9 cellular contexts compared by ENCODE assay signal in genomic region chr17:7218774-7219173, GRCh38. TPM values are rescaled to one million over a fixed set of nuclear protein-coding genes. Genes with fewer than 3 reads are reported as not detected.
A peak's percentile ranks its signal among the peaks of the same experiment; 100 is the strongest.
DNase-seq lines count a peak whose midpoint lies in the region; ATAC-seq, FAIRE-seq and TF ChIP-seq lines count a peak whose summit lies in the region.
"Had no signal": no experiment of that assay in that cellular context is flagged by ENCODE, and none has a peak within 500 bp of the region (broad histone marks: within the 10 kb centered on the region; RNA-seq: fewer than 3 reads in every experiment).

No MANE protein-coding gene starts in this region.

- H3K36me3 ChIP-seq in cardiac muscle cell, result peaks cover 19% of the 10 kb centered on the region
- peaks cover 34% of the 10 kb centered on the region; the same call in 2 of the 3 replicates for H3K36me3 ChIP-seq in K562 (ENCODE audit: control insufficient read depth, insufficient read depth, low read length)
- H3K36me3 ChIP-seq in muscle layer of colon (ENCODE audit: insufficient read depth, low read length), result peaks cover 24% of the 10 kb centered on the region
- H3K36me3 ChIP-seq in uterus, result no peaks in the 10 kb centered on the region

- POLR2A ChIA-PET in K562 (lab: Yijun Ruan, JAX), result interaction anchor here (0.5 to 7.7 kb wide), 5 partner anchors 16 to 319 kb away, joined by 3 to 73 read pairs (median 4); partner anchors contain the start of genes DVL2, GABARAP and SLC16A13

- H3K27ac ChIP-seq in cardiac muscle cell, result peak overlapping the region; percentile 81
- H3K27ac ChIP-seq in K562 (ENCODE audit: extremely low read depth, low read depth, low read length), result peak overlapping the region; percentile 90
- peak overlapping the region; percentile 95 for H3K27ac ChIP-seq in muscle layer of colon (ENCODE audit: low read depth, low read length)
- H3K27ac ChIP-seq in uterus, result peak overlapping the region; percentile 92 to 97

- BruUV-seq in K562 (replicated peaks; lab: Mats Ljungman, UMichigan), result no TSS peak

- H3K4me3 ChIP-seq in cardiac muscle cell (no peak overlapping the region), K562 (no peak overlapping the region), muscle layer of colon (ENCODE audit: low read depth in 1 of 2, low read length in 2 of 2) (peak overlapping the region in 1 of 2 donors; percentile 79), uterus (no peak overlapping the region)

- no peak for TF ChIP-seq EP300 in K562 (IDR thresholded peaks at IDR 0.05; ENCODE audit: low read length)

- peak overlapping the region; percentile 90 to 99 for H3K9ac ChIP-seq in K562 (ENCODE audit: insufficient read depth in 1 of 2, low read depth in 2 of 2, low read length in 2 of 2)
- peak overlapping the region; percentile 88 for H3K9ac ChIP-seq in muscle layer of colon (ENCODE audit: low read length)

- H3K4me1 ChIP-seq in cardiac muscle cell (ENCODE audit: low read depth), result peaks cover 32% of the 10 kb centered on the region
- H3K4me1 ChIP-seq in K562 (replicated peaks in 1 of 2; ENCODE audit: control insufficient read depth in 2 of 2, insufficient read depth in 2 of 2, low read length in 2 of 2), result peaks cover 40 to 56% of the 10 kb centered on the region in 2 experiments
- peaks cover 53% of the 10 kb centered on the region for H3K4me1 ChIP-seq in muscle layer of colon (ENCODE audit: insufficient read depth, low read length)
- peaks cover 0 to 20% of the 10 kb centered on the region in 2 donors for H3K4me1 ChIP-seq in uterus

- H2AFZ ChIP-seq in K562 (ENCODE audit: low read depth, low read length), result peak overlapping the region; percentile 94

- DNase-seq in cardiac muscle cell (ENCODE audit: low read depth in 1 of 2, low spot score in 1 of 2), result no peak
- DNase-seq in Right ventricle myocardium inferior (ENCODE audit: missing footprints), result no peak
- DNase-seq in K562 (ENCODE audit: extremely low read depth in 1 of 4, low spot score in 3 of 4), result no peak
- DNase-seq in uterus, result no peak
- DNase-seq in epidermal melanocyte (ENCODE audit: insufficient read length, low spot score), result no peak
- DNase-seq in left lobe of liver (ENCODE audit: low spot score), result no peak
- DNase-seq: NCI-H1105 treated with DMSO at 0.1 percent for 48 hours had no signal

- intact Hi-C loops in Right ventricle myocardium inferior (cut with DNase I) (no loop called here), K562 (cut with micrococcal nuclease) (no loop called here), uterus (cut with DNase I; ENCODE audit: low total_unique reads) (no loop called here)

- ATAC-seq in Right ventricle myocardium inferior (no peak), K562 (no peak), GM19324 (IDR thresholded peaks at IDR 0.05; ENCODE audit: low FRiP score, unreplicated experiment) (no peak), left lobe of liver (no peak)

- no peaks in the 10 kb centered on the region for H3K9me3 ChIP-seq in cardiac muscle cell (ENCODE audit: low read depth)
- H3K9me3 ChIP-seq in K562 (replicated peaks; ENCODE audit: control insufficient read depth, insufficient read depth, low read depth, low read length), result no peaks in the 10 kb centered on the region
- H3K9me3 ChIP-seq in muscle layer of colon (ENCODE audit: low read length), result no peaks in the 10 kb centered on the region
- H3K9me3 ChIP-seq in uterus, result no peaks in the 10 kb centered on the region

- WGBS in K562 (ENCODE audit: insufficient coverage, low coverage, missing lambda C conversion rate), result 23% methylated on average over 3 of the region's 5 CpGs

- peaks cover 6% of the 10 kb centered on the region for H3K9me1 ChIP-seq in K562 (ENCODE audit: control insufficient read depth, insufficient read depth, low read length)

- H3K79me2 ChIP-seq in K562 (ENCODE audit: control insufficient read depth, insufficient read depth, low read length), result peaks cover 44% of the 10 kb centered on the region

- in situ Hi-C loops in K562 (cut with MboI), result no loop called here

- TF ChIP-seq POLR2A in K562 (conservative IDR thresholded peaks at IDR 0.05) (no peak), uterus (IDR thresholded peaks at IDR 0.05) (no peak)

- FAIRE-seq in K562 (lab: Jason Lieb, UNC), result no peak

- no peak for TF ChIP-seq CTCF in cardiac muscle cell (IDR thresholded peaks at IDR 0.05; ENCODE audit: low read depth, low read length)
- TF ChIP-seq CTCF in K562 (IDR thresholded peaks at IDR 0.05 in 2 of 3, conservative IDR thresholded peaks at IDR 0.05 in 1 of 3; ENCODE audit: insufficient read depth in 2 of 3, low read depth in 1 of 3, low read length in 3 of 3), result no peak
- TF ChIP-seq CTCF in uterus (IDR thresholded peaks at IDR 0.05), result no peak

- no peak for TF ChIP-seq RAD21 in K562 (CRISPR knock-in tag; conservative IDR thresholded peaks at IDR 0.05 in 1 of 2, IDR thresholded peaks at IDR 0.05 in 1 of 2)

- no peaks in the 10 kb centered on the region for H3K27me3 ChIP-seq in cardiac muscle cell
- H3K27me3 ChIP-seq in K562 (ENCODE audit: control insufficient read depth in 2 of 2, insufficient read depth in 2 of 2, low read length in 2 of 2), result no peaks in the 10 kb centered on the region
- H3K27me3 ChIP-seq in muscle layer of colon (ENCODE audit: control insufficient read depth in 1 of 2, insufficient read depth in 2 of 2, low read length in 2 of 2), result no peaks in the 10 kb centered on the region
- H3K27me3 ChIP-seq in uterus, result no peaks in the 10 kb centered on the region

- CTCF ChIA-PET in K562 (lab: Yijun Ruan, JAX; ENCODE audit: low intra/inter-chr PET ratio), result no interaction called here

- H3K4me2 ChIP-seq in K562 (ENCODE audit: insufficient read depth, low read length), result peak overlapping the region; percentile 93

- H4K20me1 ChIP-seq in K562 (replicated peaks; ENCODE audit: control insufficient read depth, insufficient read depth, low read length), result peaks cover 6% of the 10 kb centered on the region

RNA-seq across cellular contexts. Expression of gene DLG4, which starts 0.9 kb away (rescaled TPM):
- total RNA-seq in cardiac muscle cell (32.9 and 40.6 TPM in 2 replicates), Right ventricle myocardium inferior (20.6 TPM), K562 (2014; rRNA removed) (4.1 and 4.9 TPM in 2 replicates), K562 (2014; rRNA removed; fragmentation: Illumina TruSeq; extraction: Trizol) (2.2 and 3.1 TPM in 2 replicates), K562 (2015; rRNA removed; fragmentation: Illumina TruSeq; extraction: Trizol) (4.0 and 4.1 TPM in 2 replicates), K562 (2021) (8.8 and 12.0 TPM in 2 replicates), uterus (10 to 100 TPM; 22.8 to 64.0 (median 48.4) TPM), left lobe of liver (5.5 TPM)
- polyA plus RNA-seq in cardiac muscle cell (6.8 and 7.4 TPM in 2 replicates), K562 (2011; rRNA removed) (4.6 and 9.8 TPM in 2 replicates), K562 (2014; fragmentation: Illumina TruSeq; extraction: Trizol) (6.3 and 7.8 TPM in 2 replicates), K562 (2014; fragmentation: Nextera tagmentation; extraction: Ambion mirVana) (under 1 TPM; 0.03 to 0.07 TPM), K562 (2014; rRNA removed) (6.6 and 8.5 TPM in 2 replicates)
- total RNA-seq in K562 (2011; cell fraction: chromatin; rRNA removed; ENCODE audit: low replicate concordance), result 43.5 and 75.5 TPM in 2 replicates
- total RNA-seq in K562 (2011; cell fraction: nucleolus; rRNA removed), result 21.5 and 23.8 TPM in 2 replicates
- 31.9 and 46.3 TPM in 2 replicates for total RNA-seq in K562 (2011; cell fraction: nucleoplasm; rRNA removed)
- 4.1 and 4.3 TPM in 2 replicates for polyA plus RNA-seq in K562 (2011; cell fraction: cytosol; rRNA removed)
- 29.5 and 39.7 TPM in 2 replicates for polyA plus RNA-seq in K562 (2011; cell fraction: nucleus; rRNA removed)
- 11.6 and 11.9 TPM in 2 replicates for polyA plus RNA-seq in K562 (2012)
- polyA minus RNA-seq in K562 (2011; rRNA and poly(A)+ RNA removed), result 4.0 and 5.2 TPM in 2 replicates
- 4.9 and 5.7 TPM in 2 replicates for polyA minus RNA-seq in K562 (2011; cell fraction: cytosol; rRNA and poly(A)+ RNA removed)
- polyA minus RNA-seq in K562 (2011; cell fraction: nucleus; rRNA and poly(A)+ RNA removed), result 7.0 and 8.4 TPM in 2 replicates

RNA-seq across cellular contexts. Expression of gene ACADVL, which starts 1.0 kb away (rescaled TPM):
- total RNA-seq in cardiac muscle cell (291 and 364 TPM in 2 replicates), Right ventricle myocardium inferior (2,192 TPM), K562 (2014; rRNA removed) (214 and 235 TPM in 2 replicates), K562 (2014; rRNA removed; fragmentation: Illumina TruSeq; extraction: Trizol) (87.0 and 117 TPM in 2 replicates), K562 (2015; rRNA removed; fragmentation: Illumina TruSeq; extraction: Trizol) (180 and 194 TPM in 2 replicates), K562 (2021) (283 and 313 TPM in 2 replicates), uterus (100 to 1,000 TPM; 167 to 800 (median 399) TPM), left lobe of liver (1,044 TPM)
- polyA plus RNA-seq in cardiac muscle cell (573 and 681 TPM in 2 replicates), K562 (2011; rRNA removed) (261 and 459 TPM in 2 replicates), K562 (2014; fragmentation: Illumina TruSeq; extraction: Trizol) (241 and 269 TPM in 2 replicates), K562 (2014; fragmentation: Nextera tagmentation; extraction: Ambion mirVana) (10 to 100 TPM; 25.5 to 46.2 TPM), K562 (2014; rRNA removed) (376 and 449 TPM in 2 replicates)
- 1,164 and 2,824 TPM in 2 replicates for total RNA-seq in K562 (2011; cell fraction: chromatin; rRNA removed; ENCODE audit: low replicate concordance)
- total RNA-seq in K562 (2011; cell fraction: nucleolus; rRNA removed), result 1,687 and 1,801 TPM in 2 replicates
- total RNA-seq in K562 (2011; cell fraction: nucleoplasm; rRNA removed), result 1,262 and 1,361 TPM in 2 replicates
- 206 and 297 TPM in 2 replicates for polyA plus RNA-seq in K562 (2011; cell fraction: cytosol; rRNA removed)
- polyA plus RNA-seq in K562 (2011; cell fraction: nucleus; rRNA removed), result 4,218 and 4,978 TPM in 2 replicates
- 380 and 644 TPM in 2 replicates for polyA plus RNA-seq in K562 (2012)
- polyA minus RNA-seq in K562 (2011; rRNA and poly(A)+ RNA removed), result 93.6 and 95.1 TPM in 2 replicates
- 82.1 and 82.9 TPM in 2 replicates for polyA minus RNA-seq in K562 (2011; cell fraction: cytosol; rRNA and poly(A)+ RNA removed)
- polyA minus RNA-seq in K562 (2011; cell fraction: nucleus; rRNA and poly(A)+ RNA removed), result 363 and 519 TPM in 2 replicates

RNA-seq across cellular contexts. Expression of gene DVL2, which starts 15.5 kb away (rescaled TPM):
- total RNA-seq in cardiac muscle cell (87.4 and 121 TPM in 2 replicates), Right ventricle myocardium inferior (20.0 TPM), K562 (2014; rRNA removed) (39.1 and 42.9 TPM in 2 replicates), K562 (2014; rRNA removed; fragmentation: Illumina TruSeq; extraction: Trizol) (10.7 and 12.0 TPM in 2 replicates), K562 (2015; rRNA removed; fragmentation: Illumina TruSeq; extraction: Trizol) (24.3 and 25.9 TPM in 2 replicates), K562 (2021) (44.6 and 49.5 TPM in 2 replicates), uterus (10 to 100 TPM in 3 of 4 donors, 1 to 10 TPM in 1; 5.1 to 83.2 (median 53.5) TPM), left lobe of liver (10.0 TPM)
- polyA plus RNA-seq in cardiac muscle cell (79.2 and 80.3 TPM in 2 replicates), K562 (2011; rRNA removed) (3.9 and 7.2 TPM in 2 replicates), K562 (2014; fragmentation: Illumina TruSeq; extraction: Trizol) (34.0 and 35.5 TPM in 2 replicates), K562 (2014; fragmentation: Nextera tagmentation; extraction: Ambion mirVana) (1 to 10 TPM; 1.3 TPM), K562 (2014; rRNA removed) (25.8 and 28.5 TPM in 2 replicates)
- total RNA-seq in K562 (2011; cell fraction: chromatin; rRNA removed; ENCODE audit: low replicate concordance), result 108 and 173 TPM in 2 replicates
- total RNA-seq in K562 (2011; cell fraction: nucleolus; rRNA removed), result 80.7 and 98.4 TPM in 2 replicates
- 85.2 and 125 TPM in 2 replicates for total RNA-seq in K562 (2011; cell fraction: nucleoplasm; rRNA removed)
- 6.9 and 7.1 TPM in 2 replicates for polyA plus RNA-seq in K562 (2011; cell fraction: cytosol; rRNA removed)
- polyA plus RNA-seq in K562 (2011; cell fraction: nucleus; rRNA removed), result 34.8 and 49.0 TPM in 2 replicates
- 45.7 and 51.8 TPM in 2 replicates for polyA plus RNA-seq in K562 (2012)
- 11.9 and 13.2 TPM in 2 replicates for polyA minus RNA-seq in K562 (2011; rRNA and poly(A)+ RNA removed)
- polyA minus RNA-seq in K562 (2011; cell fraction: cytosol; rRNA and poly(A)+ RNA removed), result 9.1 and 20.8 TPM in 2 replicates
- 30.4 and 34.9 TPM in 2 replicates for polyA minus RNA-seq in K562 (2011; cell fraction: nucleus; rRNA and poly(A)+ RNA removed)

RNA-seq across cellular contexts. Expression of gene PHF23, which starts 20.5 kb away (rescaled TPM):
- total RNA-seq in cardiac muscle cell (53.5 and 57.7 TPM in 2 replicates), Right ventricle myocardium inferior (23.3 TPM), K562 (2014; rRNA removed) (39.0 and 49.9 TPM in 2 replicates), K562 (2014; rRNA removed; fragmentation: Illumina TruSeq; extraction: Trizol) (27.8 and 28.1 TPM in 2 replicates), K562 (2015; rRNA removed; fragmentation: Illumina TruSeq; extraction: Trizol) (50.1 and 51.1 TPM in 2 replicates), K562 (2021) (33.7 and 38.6 TPM in 2 replicates), uterus (10 to 100 TPM in 3 of 4 donors, 1 to 10 TPM in 1; 9.7 to 68.1 (median 29.7) TPM), left lobe of liver (16.5 TPM)
- polyA plus RNA-seq in cardiac muscle cell (53.9 and 65.0 TPM in 2 replicates), K562 (2011; rRNA removed) (25.0 and 32.7 TPM in 2 replicates), K562 (2014; fragmentation: Illumina TruSeq; extraction: Trizol) (53.1 and 87.5 TPM in 2 replicates), K562 (2014; fragmentation: Nextera tagmentation; extraction: Ambion mirVana) (1 to 10 TPM; 7.4 TPM), K562 (2014; rRNA removed) (34.1 and 36.1 TPM in 2 replicates)
- 21.4 and 38.4 TPM in 2 replicates for total RNA-seq in K562 (2011; cell fraction: chromatin; rRNA removed; ENCODE audit: low replicate concordance)
- 20.0 and 20.1 TPM in 2 replicates for total RNA-seq in K562 (2011; cell fraction: nucleolus; rRNA removed)
- total RNA-seq in K562 (2011; cell fraction: nucleoplasm; rRNA removed), result 23.5 and 23.7 TPM in 2 replicates
- 20.0 and 33.8 TPM in 2 replicates for polyA plus RNA-seq in K562 (2011; cell fraction: cytosol; rRNA removed)
- polyA plus RNA-seq in K562 (2011; cell fraction: nucleus; rRNA removed), result 16.8 and 28.4 TPM in 2 replicates
- polyA plus RNA-seq in K562 (2012), result 27.6 and 38.6 TPM in 2 replicates
- 20.2 and 26.4 TPM in 2 replicates for polyA minus RNA-seq in K562 (2011; rRNA and poly(A)+ RNA removed)
- 14.2 and 19.9 TPM in 2 replicates for polyA minus RNA-seq in K562 (2011; cell fraction: cytosol; rRNA and poly(A)+ RNA removed)
- 7.1 and 10.6 TPM in 2 replicates for polyA minus RNA-seq in K562 (2011; cell fraction: nucleus; rRNA and poly(A)+ RNA removed)

RNA-seq across cellular contexts. Expression of gene GABARAP, which starts 23.5 kb away (rescaled TPM):
- total RNA-seq in cardiac muscle cell (517 and 760 TPM in 2 replicates), Right ventricle myocardium inferior (444 TPM), K562 (2014; rRNA removed) (47.5 and 75.8 TPM in 2 replicates), K562 (2014; rRNA removed; fragmentation: Illumina TruSeq; extraction: Trizol) (104 and 117 TPM in 2 replicates), K562 (2015; rRNA removed; fragmentation: Illumina TruSeq; extraction: Trizol) (114 TPM in 2 replicates), K562 (2021) (152 and 155 TPM in 2 replicates), uterus (100 to 1,000 TPM; 220 to 467 (median 366) TPM), left lobe of liver (235 TPM)
- polyA plus RNA-seq in cardiac muscle cell (772 and 773 TPM in 2 replicates), K562 (2011; rRNA removed) (152 and 170 TPM in 2 replicates), K562 (2014; fragmentation: Illumina TruSeq; extraction: Trizol) (309 and 373 TPM in 2 replicates), K562 (2014; fragmentation: Nextera tagmentation; extraction: Ambion mirVana) (100 to 1,000 TPM; 246 to 279 TPM), K562 (2014; rRNA removed) (130 and 135 TPM in 2 replicates)
- 24.6 and 29.6 TPM in 2 replicates for total RNA-seq in K562 (2011; cell fraction: chromatin; rRNA removed; ENCODE audit: low replicate concordance)
- 22.9 and 27.7 TPM in 2 replicates for total RNA-seq in K562 (2011; cell fraction: nucleolus; rRNA removed)
- 36.2 and 50.7 TPM in 2 replicates for total RNA-seq in K562 (2011; cell fraction: nucleoplasm; rRNA removed)
- polyA plus RNA-seq in K562 (2011; cell fraction: cytosol; rRNA removed), result 165 and 263 TPM in 2 replicates
- 57.4 and 88.4 TPM in 2 replicates for polyA plus RNA-seq in K562 (2011; cell fraction: nucleus; rRNA removed)
- 192 and 504 TPM in 2 replicates for polyA plus RNA-seq in K562 (2012)
- 102 and 103 TPM in 2 replicates for polyA minus RNA-seq in K562 (2011; rRNA and poly(A)+ RNA removed)
- 54.3 and 65.2 TPM in 2 replicates for polyA minus RNA-seq in K562 (2011; cell fraction: cytosol; rRNA and poly(A)+ RNA removed)
- polyA minus RNA-seq in K562 (2011; cell fraction: nucleus; rRNA and poly(A)+ RNA removed), result 10.8 and 28.3 TPM in 2 replicates
